In the genomic region with DNA sequence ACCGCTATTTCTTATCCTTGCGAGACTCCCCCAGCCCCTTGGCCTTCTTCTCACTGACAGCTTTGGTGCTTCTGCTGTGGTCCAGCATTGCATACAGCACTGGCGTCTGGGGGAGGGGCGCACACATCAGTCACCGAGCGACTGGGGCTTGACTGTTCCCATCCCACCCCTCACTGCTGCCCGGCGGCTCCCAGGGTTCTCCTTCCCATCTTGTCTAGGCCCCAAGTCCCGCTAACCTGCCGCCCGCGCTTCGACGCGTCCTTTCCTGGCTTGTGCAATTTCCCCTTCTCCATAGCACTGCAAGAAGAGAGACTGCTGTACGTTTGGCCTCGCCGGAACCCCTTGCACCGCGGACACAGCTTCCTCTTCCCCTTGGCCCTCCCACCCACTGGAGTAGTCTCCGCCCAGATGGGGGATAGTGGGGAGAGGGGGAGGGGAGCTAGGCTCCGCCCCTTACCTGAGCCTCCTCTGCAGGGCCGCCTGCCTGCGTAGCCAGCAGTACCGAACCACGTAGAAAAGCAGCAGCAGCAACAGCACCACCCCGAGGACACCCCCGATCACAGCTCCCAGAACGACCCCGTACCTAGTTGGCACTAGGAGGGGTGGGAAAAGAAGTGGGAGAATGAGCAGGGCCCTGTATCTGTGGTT, we compare ENCODE assay signal across 8 cellular contexts. TPM values are rescaled to one million over a fixed set of nuclear protein-coding genes. Genes with fewer than 3 reads are reported as not detected.
DNase-seq lines count a peak whose midpoint lies in the region; ATAC-seq and TF ChIP-seq lines count a peak whose summit lies in the region.

No MANE protein-coding gene starts in this region.

- DNase-seq in NOMO-1 treated with DMSO at 0.1 percent for 48 hours (lab: John Stamatoyannopoulos, UW; ENCODE audit: unreplicated experiment) (peak; percentile 91), activated T-helper 1 cell treated with Interleukin-2 at 50 U/mL for 16 hours (ENCODE audit: low read depth) (peak; percentile 81), fibroblast of the aortic adventitia (ENCODE audit: low read depth) (peak; percentile 41), OCI-M2 (lab: John Stamatoyannopoulos, UW; ENCODE audit: unreplicated experiment) (no peak)
- peak; percentile 89 for DNase-seq in natural killer cell treated with Interleukin-12 subunit alpha and Interleukin-12 subunit beta and Interleukin-15 and Interleukin-18, amount 100 ng/mL, for 72 hours (ENCODE audit: low spot score)
- DNase-seq in stimulated activated naive CD4-positive, alpha-beta T cell (lab: John Stamatoyannopoulos, UW), result peak; percentile 84 to 93 (median 89)

- H3K27me3 Mint-ChIP-seq in natural killer cell treated with Interleukin-12 subunit alpha and Interleukin-12 subunit beta and Interleukin-15 and Interleukin-18, amount 100 ng/mL, for 72 hours, result no peaks in the 10 kb centered on the region

- peak; percentile 17 for TF ChIP-seq CTCF in fibroblast of the aortic adventitia (IDR thresholded peaks at IDR 0.05; ENCODE audit: insufficient read depth, low read length)

- peak overlapping the region; percentile 74 for H3K4me3 ChIP-seq in fibroblast of the aortic adventitia (ENCODE audit: low read depth, low read length)

- peak overlapping the region; percentile 96 to 100 for H3K27ac Mint-ChIP-seq in natural killer cell treated with Interleukin-12 subunit alpha and Interleukin-12 subunit beta and Interleukin-15 and Interleukin-18, amount 100 ng/mL, for 72 hours

- no peaks in the 10 kb centered on the region for H3K36me3 Mint-ChIP-seq in natural killer cell treated with Interleukin-12 subunit alpha and Interleukin-12 subunit beta and Interleukin-15 and Interleukin-18, amount 100 ng/mL, for 72 hours

- no peaks in the 10 kb centered on the region for H3K9me3 Mint-ChIP-seq in natural killer cell treated with Interleukin-12 subunit alpha and Interleukin-12 subunit beta and Interleukin-15 and Interleukin-18, amount 100 ng/mL, for 72 hours

- H3K4me3 Mint-ChIP-seq in natural killer cell treated with Interleukin-12 subunit alpha and Interleukin-12 subunit beta and Interleukin-15 and Interleukin-18, amount 100 ng/mL, for 72 hours, result peak overlapping the region; percentile 99

- ATAC-seq in GM18511 (IDR thresholded peaks at IDR 0.05; ENCODE audit: unreplicated experiment) (peak; percentile 79), HG03159 (IDR thresholded peaks at IDR 0.05; ENCODE audit: unreplicated experiment) (peak; percentile 70)
- peak; percentile 96 to 97 for ATAC-seq in natural killer cell treated with Interleukin-12 subunit alpha and Interleukin-12 subunit beta and Interleukin-15 and Interleukin-18, amount 100 ng/mL, for 72 hours

- H3K4me1 Mint-ChIP-seq in natural killer cell treated with Interleukin-12 subunit alpha and Interleukin-12 subunit beta and Interleukin-15 and Interleukin-18, amount 100 ng/mL, for 72 hours (ENCODE audit: low read depth in 2 of 2), result peaks cover 27 to 34% of the 10 kb centered on the region in 2 donors

RNA-seq across cellular contexts. Expression of a gene that starts 3.8 kb away (rescaled TPM):
- total RNA-seq in fibroblast of the aortic adventitia (ENCODE audit: low replicate concordance), result 0.09 and 1.2 TPM in 2 replicates
- 1 to 10 TPM; 4.4 to 6.6 TPM for total RNA-seq in natural killer cell treated with Interleukin-12 subunit alpha and Interleukin-12 subunit beta and Interleukin-15 and Interleukin-18, amount 100 ng/mL, for 72 hours

RNA-seq across cellular contexts. Expression of a gene that starts 8.2 kb away (rescaled TPM):
- total RNA-seq in fibroblast of the aortic adventitia (ENCODE audit: low replicate concordance), result 52.1 and 56.5 TPM in 2 replicates
- total RNA-seq in natural killer cell treated with Interleukin-12 subunit alpha and Interleukin-12 subunit beta and Interleukin-15 and Interleukin-18, amount 100 ng/mL, for 72 hours, result 100 to 1,000 TPM; 127 to 183 TPM

RNA-seq across cellular contexts. Expression of a gene that starts 47.5 kb away (rescaled TPM):
- not detected in 2 replicates for total RNA-seq in fibroblast of the aortic adventitia (ENCODE audit: low replicate concordance)
- under 1 TPM in 1 of 2 donors, not detected in 1; 0.31 TPM for total RNA-seq in natural killer cell treated with Interleukin-12 subunit alpha and Interleukin-12 subunit beta and Interleukin-15 and Interleukin-18, amount 100 ng/mL, for 72 hours
